ENCODE assay signal across 5 cellular contexts in the genomic region with DNA sequence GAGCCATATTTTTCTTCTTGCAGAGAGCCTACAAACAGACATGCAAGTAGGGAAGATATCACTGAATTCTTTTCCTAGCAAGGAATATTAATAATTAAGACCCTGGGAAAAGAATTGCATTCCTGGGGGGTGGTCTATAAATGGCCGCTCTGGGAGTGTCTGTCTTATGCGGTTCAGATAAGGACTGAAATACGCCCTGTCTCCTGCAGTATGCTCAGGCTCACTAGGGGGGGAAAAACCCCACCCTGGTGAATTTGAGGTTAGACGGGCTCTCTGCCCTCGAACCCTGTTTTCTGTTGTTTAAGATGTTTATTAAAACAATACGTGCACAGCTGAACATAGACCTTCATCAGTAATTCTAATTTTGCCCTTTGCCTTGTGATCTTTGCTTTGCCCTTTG.
A peak's percentile ranks its signal among the peaks of the same experiment; 100 is the strongest.
DNase-seq lines count a peak whose midpoint lies in the region; ATAC-seq, FAIRE-seq and TF ChIP-seq lines count a peak whose summit lies in the region.
"Not testable (repeated sequence)": the region's sequence is repeated elsewhere in the genome, so short reads cannot be mapped to it uniquely, and the experiment has no call there.

No MANE protein-coding gene starts in this region.

- H4K20me1 ChIP-seq in DND-41 (ENCODE audit: insufficient read depth, low read length); K562 (replicated peaks; ENCODE audit: control insufficient read depth, insufficient read depth, low read length): not testable (repeated sequence)

- not testable (repeated sequence) for H3K4me2 ChIP-seq in DND-41 (ENCODE audit: insufficient read depth, low read length); K562 (ENCODE audit: insufficient read depth, low read length)

- not testable (repeated sequence) for H3K9me1 ChIP-seq in K562 (ENCODE audit: control insufficient read depth, insufficient read depth, low read length)

- H3K79me2 ChIP-seq in DND-41 (ENCODE audit: insufficient read depth, low read length); K562 (ENCODE audit: control insufficient read depth, insufficient read depth, low read length): not testable (repeated sequence)

- 8% methylated on average over 6 of the region's 6 CpGs for WGBS in K562 (ENCODE audit: insufficient coverage, low coverage, missing lambda C conversion rate)

- not testable (repeated sequence) for TF ChIP-seq RAD21 in K562 (CRISPR knock-in tag; conservative IDR thresholded peaks at IDR 0.05 in 1 of 2, IDR thresholded peaks at IDR 0.05 in 1 of 2)

- not testable (repeated sequence) for BruUV-seq in K562 (replicated peaks; lab: Mats Ljungman, UMichigan)

- H3K27ac ChIP-seq in DND-41 (ENCODE audit: low read length); K562 (ENCODE audit: extremely low read depth, low read depth, low read length): not testable (repeated sequence)

- intact Hi-C loops in K562 (cut with micrococcal nuclease), result not testable (repeated sequence)

- not testable (repeated sequence) for FAIRE-seq in K562 (lab: Jason Lieb, UNC)

- not testable (repeated sequence) for TF ChIP-seq EP300 in K562 (IDR thresholded peaks at IDR 0.05; ENCODE audit: low read length)

- not testable (repeated sequence) for H3K36me3 ChIP-seq in DND-41 (ENCODE audit: insufficient read depth, low read length); K562 (ENCODE audit: control insufficient read depth, insufficient read depth, low read length)

- DNase-seq in DND-41 (peak; percentile 28), NAMALWA (ENCODE audit: low spot score) (peak; percentile 5), OCI-M1 (lab: John Stamatoyannopoulos, UW) (peak; percentile 9), choroid plexus epithelial cell (ENCODE audit: low read depth) (peak; percentile 4)
- DNase-seq in K562 (ENCODE audit: extremely low read depth in 1 of 4, low spot score in 3 of 4), result not testable (repeated sequence)

- H3K27me3 ChIP-seq in DND-41 (ENCODE audit: insufficient read depth, low read length, poor library complexity); K562 (ENCODE audit: control insufficient read depth in 2 of 2, insufficient read depth in 2 of 2, low read length in 2 of 2): not testable (repeated sequence)

- not testable (repeated sequence) for H2AFZ ChIP-seq in DND-41 (ENCODE audit: low read depth, low read length); K562 (ENCODE audit: low read depth, low read length)

- in situ Hi-C loops in K562 (cut with MboI), result not testable (repeated sequence)

- ATAC-seq in DND-41 (ENCODE audit: insufficient read depth, low read depth); K562: not testable (repeated sequence)

- H3K9me3 ChIP-seq in DND-41 (ENCODE audit: insufficient read depth, low read length, severe bottlenecking), result peaks cover 18% of the 10 kb centered on the region
- not testable (repeated sequence) for H3K9me3 ChIP-seq in K562 (replicated peaks; ENCODE audit: control insufficient read depth, insufficient read depth, low read depth, low read length)

- not testable (repeated sequence) for H3K4me1 ChIP-seq in DND-41 (ENCODE audit: insufficient read depth, low read length); K562 (replicated peaks in 1 of 2; ENCODE audit: control insufficient read depth in 2 of 2, insufficient read depth in 2 of 2, low read length in 2 of 2)

- POLR2A ChIA-PET in K562 (lab: Yijun Ruan, JAX), result not testable (repeated sequence)

- not testable (repeated sequence) for H3K4me3 ChIP-seq in DND-41 (ENCODE audit: low read depth in 1 of 2, low read length in 2 of 2); K562; choroid plexus epithelial cell (ENCODE audit: low read depth, low read length)

- H3K9ac ChIP-seq in DND-41 (ENCODE audit: low read depth, low read length); K562 (ENCODE audit: insufficient read depth in 1 of 2, low read depth in 2 of 2, low read length in 2 of 2): not testable (repeated sequence)

- TF ChIP-seq POLR2A in K562 (conservative IDR thresholded peaks at IDR 0.05), result not testable (repeated sequence)

- CTCF ChIA-PET in K562 (lab: Yijun Ruan, JAX; ENCODE audit: low intra/inter-chr PET ratio), result not testable (repeated sequence)

- not testable (repeated sequence) for TF ChIP-seq CTCF in DND-41 (IDR thresholded peaks at IDR 0.05; ENCODE audit: borderline replicate concordance, extremely low read depth, low read length, poor library complexity, severe bottlenecking); K562 (IDR thresholded peaks at IDR 0.05 in 2 of 3, conservative IDR thresholded peaks at IDR 0.05 in 1 of 3; ENCODE audit: insufficient read depth in 2 of 3, low read depth in 1 of 3, low read length in 3 of 3); choroid plexus epithelial cell (conservative IDR thresholded peaks at IDR 0.05; ENCODE audit: low read depth, low read length)

TF ChIP-seq in K562, 482 proteins besides CTCF, POLR2A, EP300 and RAD21:
- TF ChIP-seq TRIM28 (IDR thresholded peaks at IDR 0.05) (peak; percentile 81), CBX5 (IDR thresholded peaks at IDR 0.05; ENCODE audit: borderline replicate concordance, low read depth) (peak; percentile 82; the same call in 1 of the 2 replicates)
- TF ChIP-seq, protein P1, sequence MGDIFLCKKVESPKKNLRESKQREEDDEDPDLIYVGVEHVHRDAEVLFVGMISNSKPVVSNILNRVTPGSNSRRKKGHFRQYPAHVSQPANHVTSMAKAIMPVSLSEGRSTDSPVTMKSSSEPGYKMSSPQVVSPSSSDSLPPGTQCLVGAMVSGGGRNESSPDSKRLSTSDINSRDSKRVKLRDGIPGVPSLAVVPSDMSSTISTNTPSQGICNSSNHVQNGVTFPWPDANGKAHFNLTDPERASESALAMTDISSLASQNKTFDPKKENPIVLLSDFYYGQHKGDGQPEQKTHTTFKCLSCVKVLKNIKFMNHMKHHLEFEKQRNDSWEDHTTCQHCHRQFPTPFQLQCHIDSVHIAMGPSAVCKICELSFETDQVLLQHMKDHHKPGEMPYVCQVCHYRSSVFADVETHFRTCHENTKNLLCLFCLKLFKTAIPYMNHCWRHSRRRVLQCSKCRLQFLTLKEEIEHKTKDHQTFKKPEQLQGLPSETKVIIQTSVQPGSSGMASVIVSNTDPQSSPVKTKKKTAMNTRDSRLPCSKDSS (IDR thresholded peaks at IDR 0.05; ENCODE audit: low read depth, partially characterized antibody), result peak; percentile 75
